In the genomic region with DNA sequence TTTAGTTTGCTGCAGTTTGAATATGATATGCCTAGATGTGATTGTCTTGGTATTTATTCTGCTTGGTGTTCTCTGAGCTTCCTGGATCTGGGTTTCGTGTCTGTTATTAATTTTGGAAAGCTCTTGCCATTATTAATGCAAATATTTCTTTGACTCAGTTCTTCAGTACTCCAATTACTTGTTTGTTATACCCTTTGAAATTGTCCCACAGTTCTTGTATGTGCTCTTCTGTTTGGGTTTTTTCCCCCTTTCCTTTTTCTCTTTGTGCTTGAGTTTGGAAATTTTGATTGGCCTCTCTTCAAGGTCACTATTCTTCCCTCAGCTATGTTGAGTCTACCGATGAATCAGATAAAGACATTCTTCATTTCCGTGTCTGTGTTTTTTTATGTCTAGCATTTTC, we compare ENCODE assay signal across 28 cellular contexts.
"Had no signal": no experiment of that assay in that cellular context is flagged by ENCODE, and none has a peak within 500 bp of the region (broad histone marks: within the 10 kb centered on the region; RNA-seq: fewer than 3 reads in every experiment).

No MANE protein-coding gene starts in this region.

- H3K27ac Mint-ChIP-seq: memory B cell had no signal

- FAIRE-seq: colon, endometrium, keratinocyte had no signal

- H3K4me1 ChIP-seq: left lung had no signal

- H3K4me3 ChIP-seq: coronary artery, dorsolateral prefrontal cortex, esophagus squamous epithelium, gastrocnemius medialis, heart right ventricle, left lung, lung had no signal

- ATAC-seq: esophagus mucosa; gastrocnemius medialis; heart right ventricle; left cardiac atrium; left lung; left ventricle myocardium superior; naive thymus-derived CD4-positive, alpha-beta T cell had no signal

- H3K9me3 ChIP-seq: esophagus squamous epithelium, gastrocnemius medialis, left lung had no signal

- H3K27me3 ChIP-seq: dorsolateral prefrontal cortex, esophagus squamous epithelium, gastrocnemius medialis, heart right ventricle, left lung had no signal

- H3K27ac ChIP-seq: coronary artery, dorsolateral prefrontal cortex, epithelial cell of prostate, esophagus squamous epithelium, gastrocnemius medialis, heart right ventricle, left lung had no signal

- H3K4me3 Mint-ChIP-seq: memory B cell; naive thymus-derived CD4-positive, alpha-beta T cell had no signal

- H3K27me3 Mint-ChIP-seq: naive thymus-derived CD4-positive, alpha-beta T cell had no signal

- H3K36me3 Mint-ChIP-seq: memory B cell had no signal

- DNase-seq: dermis blood vessel endothelial cell; dorsolateral prefrontal cortex; effector CD4-positive, alpha-beta T cell; effector memory CD4-positive, alpha-beta T cell; erythroblast; esophagus squamous epithelium; foreskin fibroblast; foreskin melanocyte; gastrocnemius medialis; glutamatergic neuron; head of caudate nucleus; heart right ventricle; hippocampal formation; left cardiac atrium; left lung; left ventricle myocardium superior; mammary epithelial cell; mesendoderm; midbrain; naive thymus-derived CD4-positive, alpha-beta T cell had no signal

- H3K36me3 ChIP-seq: esophagus squamous epithelium, gastrocnemius medialis, left lung had no signal

- H3K4me1 Mint-ChIP-seq: memory B cell had no signal
